ENCODE assay signal across 21 cellular contexts in the genomic region with DNA sequence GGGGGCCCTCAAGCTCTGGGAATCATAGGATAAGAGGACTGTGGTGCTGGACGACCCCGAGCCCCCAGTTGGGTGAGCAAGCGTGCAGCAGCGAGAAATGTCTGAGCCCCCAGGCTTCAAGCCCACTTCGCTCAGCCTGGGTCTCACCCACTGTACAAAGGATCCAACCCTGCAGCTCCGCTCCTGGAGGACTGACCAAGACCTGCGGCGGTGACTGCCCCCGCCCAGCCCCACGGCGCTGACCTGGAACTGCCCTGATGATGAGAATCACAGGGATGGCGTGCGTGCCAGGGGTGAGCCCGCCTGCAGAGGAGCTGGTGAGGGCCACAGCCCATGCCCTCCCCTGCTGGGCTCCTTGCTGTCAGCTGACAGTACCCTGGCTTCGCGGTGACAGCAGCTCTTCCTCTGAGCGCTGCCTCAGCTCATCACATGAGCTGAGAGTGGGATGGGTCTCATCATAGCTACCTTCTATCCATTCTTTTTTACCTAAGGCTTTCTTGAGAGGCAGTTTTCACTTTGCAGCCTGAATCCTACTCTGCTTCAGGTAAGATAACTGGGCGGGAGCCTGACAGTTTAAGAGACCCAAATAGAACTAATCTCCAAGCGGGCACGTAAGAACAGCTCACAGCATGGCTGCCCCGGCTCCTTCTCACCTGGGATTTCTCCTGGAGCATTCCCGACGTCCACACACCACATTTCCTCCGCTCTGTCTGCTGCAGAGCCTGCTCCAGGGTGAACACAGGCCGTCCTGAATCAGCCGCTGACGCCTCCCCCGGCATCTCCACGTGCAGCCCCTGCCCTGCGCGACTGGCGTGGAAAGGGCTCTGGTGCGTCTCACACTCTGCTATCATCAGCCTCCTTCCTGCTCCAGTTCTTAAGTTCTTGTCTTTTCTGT.
DNase-seq lines count a peak whose midpoint lies in the region; FAIRE-seq and TF ChIP-seq lines count a peak whose summit lies in the region.
"Had no signal": no experiment of that assay in that cellular context is flagged by ENCODE, and none has a peak within 500 bp of the region (broad histone marks: within the 10 kb centered on the region; RNA-seq: fewer than 3 reads in every experiment).

No MANE protein-coding gene starts in this region.

- in situ Hi-C loops in GM13977 (cut with MboI; ENCODE audit: low pct_unique_long_range_greater_than_20kb, low sequenced_read_pairs, unreplicated experiment): no loop called here

- H3K27me3 Mint-ChIP-seq in H9 (ENCODE audit: low read depth): no peaks in the 10 kb centered on the region; the same call in 1 of the 2 replicates
- H3K27me3 Mint-ChIP-seq: CD4-positive, CD25-positive, alpha-beta regulatory T cell had no signal

- H3K36me3 Mint-ChIP-seq in H9 (ENCODE audit: insufficient read depth in 1 of 3, low read depth in 3 of 3): no peaks in the 10 kb centered on the region
- H3K36me3 Mint-ChIP-seq: CD4-positive, CD25-positive, alpha-beta regulatory T cell had no signal

- H4K91ac ChIP-seq in H9 (ENCODE audit: insufficient read length, low read depth, low read length) (no peak overlapping the region), neuronal stem cell (ENCODE audit: low read depth, low read length, poor library complexity) (peak overlapping the region; percentile 70)

- no peak for TF ChIP-seq EP300 in sigmoid colon (IDR thresholded peaks at IDR 0.05)

- peak overlapping the region in 1 of 3 experiments; percentile 89; a peak in 1 of 7 replicates for H3K27ac Mint-ChIP-seq in H9
- H3K27ac Mint-ChIP-seq: CD4-positive, CD25-positive, alpha-beta regulatory T cell had no signal

- H3K9ac ChIP-seq in H9 (ENCODE audit: extremely low read depth, insufficient read length, low read length) (no peak overlapping the region), neuronal stem cell (ENCODE audit: low read depth, low read length, poor library complexity) (no peak overlapping the region), Karpas-422 (ENCODE audit: low read length) (no peak overlapping the region)
- H3K9ac ChIP-seq: SK-N-SH had no signal

- H3K4me3 Mint-ChIP-seq in H9: no peak overlapping the region
- H3K4me3 Mint-ChIP-seq: CD4-positive, CD25-positive, alpha-beta regulatory T cell had no signal

- DNase-seq in H9 (no peak), head of caudate nucleus (peak in 31 of 42 donors; percentile 18 to 79 (median 44)), neuronal stem cell (ENCODE audit: low spot score) (no peak), sigmoid colon (peak; percentile 49), Karpas-422 (no peak), substantia nigra (lab: John Stamatoyannopoulos, UW) (no peak), H54 (ENCODE audit: insufficient read length, low spot score) (no peak), GM13977 (ENCODE audit: low spot score) (no peak)
- DNase-seq: CD4-positive, CD25-positive, alpha-beta regulatory T cell; DMS153; H7; MV-4-11; NCI-H1105; NCI-H1436 treated with DMSO at 0.1 percent for 48 hours; NCI-H187 treated with DMSO at 0.1 percent for 48 hours; NCI-H2171 treated with DMSO at 0.1 percent for 48 hours; NCI-H345; NCI-H510A treated with DMSO at 0.1 percent for 48 hours; NCI-H774; SK-N-SH had no signal

- no peaks in the 10 kb centered on the region for H3K23me2 ChIP-seq in H9 (ENCODE audit: insufficient read length, low read depth, low read length, poor library complexity, severe bottlenecking)

- H2BK5ac ChIP-seq in H9 (ENCODE audit: insufficient read length, low read length): no peak overlapping the region
- H2BK5ac ChIP-seq in neuronal stem cell (ENCODE audit: low read length): no peak overlapping the region

- no peak overlapping the region for H3K23ac ChIP-seq in H9 (ENCODE audit: insufficient read length, low read depth, low read length)
- H3K23ac ChIP-seq in neuronal stem cell (ENCODE audit: low read depth, low read length, poor library complexity): peak overlapping the region; percentile 22

- no peak overlapping the region for H2BK12ac ChIP-seq in H9 (ENCODE audit: insufficient read length, low read depth, low read length)
- H2BK12ac ChIP-seq in neuronal stem cell (ENCODE audit: low read length): no peak overlapping the region

- H3T11ph ChIP-seq in H9 (ENCODE audit: low read length): no peak overlapping the region

- H3K27ac ChIP-seq in H9 (ENCODE audit: insufficient read length, low read depth, low read length) (no peak overlapping the region), neuronal stem cell (replicated peaks; ENCODE audit: low read length) (no peak overlapping the region), sigmoid colon (no peak overlapping the region), Karpas-422 (ENCODE audit: low read length) (no peak overlapping the region), substantia nigra (ENCODE audit: low read depth, low read length, poor library complexity, severe bottlenecking) (no peak overlapping the region)

- H3K9me3 ChIP-seq in H9 (ENCODE audit: control insufficient read depth, low read depth, low read length) (no peaks in the 10 kb centered on the region), neuronal stem cell (replicated peaks in 1 of 2; ENCODE audit: control insufficient read depth in 2 of 2, insufficient read depth in 1 of 2, low read depth in 1 of 2, low read length in 2 of 2) (peaks cover 0 to 20% of the 10 kb centered on the region in 2 donors), sigmoid colon (no peaks in the 10 kb centered on the region), Karpas-422 (ENCODE audit: low read length) (no peaks in the 10 kb centered on the region; the same call in 1 of the 2 replicates)

- H3K9me2 ChIP-seq in Karpas-422 (replicated peaks; ENCODE audit: insufficient read depth, low read length): no peaks in the 10 kb centered on the region
- H3K9me2 ChIP-seq: SK-N-SH had no signal

- no peak for TF ChIP-seq CTCF in H9 (conservative IDR thresholded peaks at IDR 0.05)
- TF ChIP-seq CTCF in sigmoid colon (IDR thresholded peaks at IDR 0.05): no peak
- TF ChIP-seq CTCF in GM13977 (IDR thresholded peaks at IDR 0.05; ENCODE audit: extremely low read depth, insufficient read depth, missing control alignments): no peak

- H3K18ac ChIP-seq in H9 (ENCODE audit: insufficient read length, low read depth, low read length) (no peak overlapping the region), neuronal stem cell (ENCODE audit: low read length) (peak overlapping the region; percentile 65)

- H4K8ac ChIP-seq in H9 (replicated peaks; ENCODE audit: insufficient read length, low read depth, low read length) (no peak overlapping the region), neuronal stem cell (ENCODE audit: low read depth, low read length) (no peak overlapping the region)

- H2AFZ ChIP-seq in H9 (ENCODE audit: low read length): no peak overlapping the region
- no peak overlapping the region for H2AFZ ChIP-seq in neuronal stem cell (ENCODE audit: low read length)
- no peak overlapping the region for H2AFZ ChIP-seq in Karpas-422 (ENCODE audit: low read length)

- H3K4me3 ChIP-seq in neuronal stem cell (ENCODE audit: low read length in 2 of 2): no peak overlapping the region
- H3K4me3 ChIP-seq in sigmoid colon: no peak overlapping the region
- H3K4me3 ChIP-seq in Karpas-422 (ENCODE audit: low read length): no peak overlapping the region

- WGBS in H9 (ENCODE audit: extremely low coverage, insufficient read length, low lambda C conversion rate): no CpG with 5 or more reads among the region's 33 CpGs
- no CpG with 5 or more reads among the region's 33 CpGs for WGBS in neuronal stem cell (ENCODE audit: extremely low coverage in 2 of 2, insufficient read length in 2 of 2, insufficient replicate concordance in 1 of 2), 2 donors
- 92 to 95% methylated on average over 33 of the region's 33 CpGs for WGBS in sigmoid colon, 2 donors

- H3K14ac ChIP-seq in H9 (ENCODE audit: insufficient read depth, low read length) (0 out of 2 replicates have a peak overlapping the region, but pooled peaks have one; percentile 45), neuronal stem cell (ENCODE audit: low read length) (no peak overlapping the region)

- H2AK5ac ChIP-seq in H9 (ENCODE audit: insufficient read length, low read length) (no peak overlapping the region), neuronal stem cell (ENCODE audit: low read depth, low read length) (no peak overlapping the region)

- intact Hi-C loops in head of caudate nucleus (cut with DNase I): no loop called here
- intact Hi-C loops in sigmoid colon (cut with DNase I): no loop called here

- no peaks in the 10 kb centered on the region for H3K79me2 ChIP-seq in H9 (ENCODE audit: insufficient read depth, low read length)
- no peaks in the 10 kb centered on the region for H3K79me2 ChIP-seq in Karpas-422 (ENCODE audit: low read length)

- H3K36me3 ChIP-seq in neuronal stem cell (replicated peaks in 1 of 2; ENCODE audit: control insufficient read depth in 2 of 2, insufficient read depth in 2 of 2, low read length in 2 of 2) (peaks cover 0 to 3% of the 10 kb centered on the region in 2 donors), sigmoid colon (no peaks in the 10 kb centered on the region), Karpas-422 (ENCODE audit: insufficient read depth, low read length) (no peaks in the 10 kb centered on the region)

- no peak for FAIRE-seq in H54 (lab: Jason Lieb, UNC)
- FAIRE-seq: RCC 7860 had no signal

- no peak overlapping the region for H2BK15ac ChIP-seq in H9 (ENCODE audit: low read depth, low read length)
- no peak overlapping the region for H2BK15ac ChIP-seq in neuronal stem cell (ENCODE audit: low read length)

- no peak overlapping the region for H2BK20ac ChIP-seq in H9 (ENCODE audit: low read depth, low read length, poor library complexity, severe bottlenecking)

- H3K27me3 ChIP-seq in H9 (ENCODE audit: insufficient read depth, low read length): no peaks in the 10 kb centered on the region
- peaks cover 0 to 4% (median 0%) of the 10 kb centered on the region in 3 experiments for H3K27me3 ChIP-seq in neuronal stem cell (ENCODE audit: control insufficient read depth in 3 of 3, insufficient read depth in 3 of 3, low read depth in 1 of 3, low read length in 3 of 3)
- peaks cover 0 to 6% (median 0%) of the 10 kb centered on the region in 3 donors for H3K27me3 ChIP-seq in sigmoid colon
- no peaks in the 10 kb centered on the region for H3K27me3 ChIP-seq in Karpas-422 (ENCODE audit: low read length)

- H3K4me2 ChIP-seq in H9 (ENCODE audit: insufficient read depth, insufficient read length, low read length) (no peak overlapping the region), neuronal stem cell (ENCODE audit: insufficient read depth, low read length, poor library complexity, severe bottlenecking) (no peak overlapping the region), Karpas-422 (ENCODE audit: low read depth, low read length, poor library complexity, severe bottlenecking) (no peak overlapping the region)
- H3K4me2 ChIP-seq: SK-N-SH had no signal

- H2BK120ac ChIP-seq in H9 (ENCODE audit: low read depth, low read length, poor library complexity, severe bottlenecking) (no peak overlapping the region), neuronal stem cell (ENCODE audit: low read depth, low read length) (no peak overlapping the region)

- no peaks in the 10 kb centered on the region for H3K9me3 Mint-ChIP-seq in H9

- H3K56ac ChIP-seq in H9 (ENCODE audit: insufficient read length, low read depth, low read length): no peak overlapping the region

- no peak overlapping the region for H4K5ac ChIP-seq in H9 (ENCODE audit: insufficient read length, low read depth, low read length)

- no peak for TF ChIP-seq POLR2A in sigmoid colon (IDR thresholded peaks at IDR 0.05)
- no peak for TF ChIP-seq POLR2A in H54 (IDR thresholded peaks at IDR 0.05; ENCODE audit: low read depth, low read length)

- H3K4me1 ChIP-seq in H9 (ENCODE audit: insufficient read depth, low read length) (no peaks in the 10 kb centered on the region), neuronal stem cell (ENCODE audit: control insufficient read depth in 2 of 2, insufficient read depth in 1 of 2, low read depth in 1 of 2, low read length in 2 of 2) (peaks cover 0 to 14% of the 10 kb centered on the region in 2 donors), sigmoid colon (no peaks in the 10 kb centered on the region), Karpas-422 (ENCODE audit: low read length) (no peaks in the 10 kb centered on the region)

- H4K20me1 ChIP-seq in H9 (ENCODE audit: control insufficient read depth, insufficient read depth, insufficient read length) (no peaks in the 10 kb centered on the region), Karpas-422 (ENCODE audit: insufficient read depth, low read depth, low read length) (no peaks in the 10 kb centered on the region)

- H3K4ac ChIP-seq in H9 (ENCODE audit: low read depth, low read length) (no peak overlapping the region), neuronal stem cell (ENCODE audit: low read length) (no peak overlapping the region)

- H3K4me1 Mint-ChIP-seq in H9: peaks cover 25 to 26% of the 10 kb centered on the region in 2 experiments
- H3K4me1 Mint-ChIP-seq: CD4-positive, CD25-positive, alpha-beta regulatory T cell had no signal

- H3K79me1 ChIP-seq in H9 (ENCODE audit: insufficient read depth, low read depth, low read length, poor library complexity, severe bottlenecking) (no peaks in the 10 kb centered on the region), neuronal stem cell (ENCODE audit: low read depth, low read length) (no peaks in the 10 kb centered on the region)

Comparison
In these comparisons a context has a peak if more than half of its experiments do, and no peak if none do; other contexts are left out.
1. DNase-seq: peak in head of caudate nucleus (31 of 42) and sigmoid colon (single experiment); none in H9 (single experiment), neuronal stem cell (single experiment), Karpas-422 (single experiment), substantia nigra (0 of 49), H54 (single experiment) and GM13977 (single experiment).